In genomic region chr6:52670502-52671409, GRCh38 we compare ENCODE assay signal across 1 cellular context.
A peak's percentile ranks its signal among the peaks of the same experiment; 100 is the strongest.
TF ChIP-seq lines count a peak whose summit lies in the region.

Gene TMEM14A (plus strand): TSS chr6:52671113. CDS start chr6:52677103, 5,990 bp downstream.

TF ChIP-seq in WTC11, 78 proteins besides CTCF, POLR2A, EP300 and RAD21 (continued from another document):
- TF ChIP-seq PRDM15 (CRISPR knock-in tag; IDR thresholded peaks at IDR 0.05) (peak; percentile 80), E2F5 (CRISPR knock-in tag; IDR thresholded peaks at IDR 0.05) (no peak), E2F1 (CRISPR knock-in tag; IDR thresholded peaks at IDR 0.05) (no peak), NR3C1 (CRISPR knock-in tag; conservative IDR thresholded peaks at IDR 0.05; ENCODE audit: low read depth) (no peak), MYBL2 (CRISPR knock-in tag; IDR thresholded peaks at IDR 0.05) (0 out of 2 replicates have a peak, but pooled peaks have one; percentile 50), FOXK1 (CRISPR knock-in tag; IDR thresholded peaks at IDR 0.05) (peak; percentile 68), ZNF232 (CRISPR knock-in tag; IDR thresholded peaks at IDR 0.05) (peak; percentile 57; the same call in 1 of the 2 replicates)
